ENCODE assay signal across 8 cellular contexts in genomic region chr9:131739192-131739961, GRCh38. TPM values are rescaled to one million over a fixed set of nuclear protein-coding genes. Genes with fewer than 3 reads are reported as not detected.
DNase-seq lines count a peak whose midpoint lies in the region; ATAC-seq and TF ChIP-seq lines count a peak whose summit lies in the region.

No MANE protein-coding gene starts in this region.

- 0 out of 4 replicates have a peak, but pooled peaks cover 0 to 3% of the 10 kb centered on the region in 2 experiments for H3K9me3 ChIP-seq in HCT116 (ENCODE audit: control insufficient read depth in 1 of 2, insufficient read depth in 1 of 2, low read depth in 1 of 2, low read length in 2 of 2)

- no peaks in the 10 kb centered on the region for H3K27me3 ChIP-seq in GM06990 (replicated peaks; ENCODE audit: control insufficient read depth, insufficient read depth, low read length)
- no peaks in the 10 kb centered on the region for H3K27me3 ChIP-seq in HCT116 (ENCODE audit: insufficient read depth, low read length)

- H2AFZ ChIP-seq in HCT116 (ENCODE audit: low read depth, low read length, poor library complexity, severe bottlenecking), result no peak overlapping the region

- peak overlapping the region; percentile 90 for H3K27ac Mint-ChIP-seq in activated naive CD8-positive, alpha-beta T cell treated with anti-CD3 and anti-CD28 coated beads, Interleukin-2, amount 50 U/mL, for 24 hours

- H3K4me2 ChIP-seq in HCT116 (ENCODE audit: low read length), result peak overlapping the region; percentile 82

- H3K36me3 ChIP-seq in GM06990 (ENCODE audit: control insufficient read depth, insufficient read depth, low read length), result no peaks in the 10 kb centered on the region; the same call in none of the 2 replicates
- 0 out of 4 replicates have a peak, but pooled peaks cover 0 to 3% of the 10 kb centered on the region in 2 experiments for H3K36me3 ChIP-seq in HCT116 (ENCODE audit: control insufficient read depth in 1 of 2, insufficient read depth in 2 of 2, low read length in 2 of 2)

- TF ChIP-seq POLR2A in HCT116 (IDR thresholded peaks at IDR 0.05; ENCODE audit: borderline replicate concordance, extremely low read depth, insufficient read depth, insufficient read length), result no peak

- DNase-seq in GM06990 (ENCODE audit: extremely low read depth, insufficient read length) (peak; percentile 59), HCT116 (ENCODE audit: low read depth, low spot score) (no peak), OCI-M1 (lab: John Stamatoyannopoulos, UW) (peak; percentile 63), left ventricle myocardium superior (peak; percentile 71), retina (peak; percentile 62), NCI-H2171 (lab: John Stamatoyannopoulos, UW) (no peak), NCI-H510A (lab: John Stamatoyannopoulos, UW) (no peak)
- DNase-seq in activated naive CD8-positive, alpha-beta T cell treated with anti-CD3 and anti-CD28 coated beads, Interleukin-2, amount 50 U/mL, for 24 hours, result peak; percentile 56

- peaks cover 20 to 32% of the 10 kb centered on the region in 2 experiments for H3K4me1 ChIP-seq in HCT116 (ENCODE audit: control insufficient read depth in 1 of 2, insufficient read depth in 2 of 2, low read length in 2 of 2)

- peaks cover 62% of the 10 kb centered on the region for H3K4me1 Mint-ChIP-seq in activated naive CD8-positive, alpha-beta T cell treated with anti-CD3 and anti-CD28 coated beads, Interleukin-2, amount 50 U/mL, for 24 hours

- H3K4me3 ChIP-seq in GM06990 (replicated peaks; ENCODE audit: low read depth, low read length) (peak overlapping the region; percentile 65), HCT116 (replicated peaks in 1 of 2; ENCODE audit: low read depth in 1 of 2, low read length in 2 of 2) (peak overlapping the region; percentile 69 to 86)

- no peaks in the 10 kb centered on the region for H3K9me2 ChIP-seq in HCT116 (ENCODE audit: insufficient read depth)

- no peaks in the 10 kb centered on the region for H3K27me3 Mint-ChIP-seq in activated naive CD8-positive, alpha-beta T cell treated with anti-CD3 and anti-CD28 coated beads, Interleukin-2, amount 50 U/mL, for 24 hours

- RAD21 ChIA-PET in HCT116 (lab: Charles Lee; ENCODE audit: low non-redundant PET in 1 of 2, low total read pairs in 2 of 2, uncharacterized antibody in 2 of 2, unreplicated experiment in 2 of 2), result no interaction called here

- H3K27ac ChIP-seq in HCT116 (ENCODE audit: low read depth, low read length), result peak overlapping the region; percentile 75

- no peak for TF ChIP-seq RAD21 in HCT116 (IDR thresholded peaks at IDR 0.05; ENCODE audit: low read depth)

- intact Hi-C loops in HCT116 (cut with micrococcal nuclease) (no loop called here), left ventricle myocardium superior (cut with micrococcal nuclease) (loop anchor here (10.0 kb wide), 2 partner anchors 65 to 145 kb away; no protein-coding TSS in a partner anchor)

- H3K9me3 Mint-ChIP-seq in activated naive CD8-positive, alpha-beta T cell treated with anti-CD3 and anti-CD28 coated beads, Interleukin-2, amount 50 U/mL, for 24 hours, result no peaks in the 10 kb centered on the region

- peak overlapping the region; percentile 94 for H3K4me3 Mint-ChIP-seq in activated naive CD8-positive, alpha-beta T cell treated with anti-CD3 and anti-CD28 coated beads, Interleukin-2, amount 50 U/mL, for 24 hours

- POLR2A ChIA-PET in HCT116 (lab: Charles Lee), result no interaction called here

- H3K79me2 ChIP-seq in HCT116 (ENCODE audit: insufficient read depth, low read length), result peaks cover 47% of the 10 kb centered on the region

- CTCF ChIA-PET in HCT116 (lab: Charles Lee), result interaction anchor here (1.0 to 1.8 kb wide), 6 partner anchors 19 to 148 kb away, joined by 3 to 7 read pairs (median 4); no protein-coding TSS in a partner anchor

- peaks cover 13% of the 10 kb centered on the region for H3K36me3 Mint-ChIP-seq in activated naive CD8-positive, alpha-beta T cell treated with anti-CD3 and anti-CD28 coated beads, Interleukin-2, amount 50 U/mL, for 24 hours (ENCODE audit: low read depth)

- H3K9ac ChIP-seq in HCT116 (ENCODE audit: low read length), result peak overlapping the region; percentile 71

- TF ChIP-seq CTCF in GM06990 (IDR thresholded peaks at IDR 0.05; ENCODE audit: insufficient read depth, low read length, poor library complexity, severe bottlenecking), result no peak
- TF ChIP-seq CTCF in HCT116 (IDR thresholded peaks at IDR 0.05 in 2 of 3, conservative IDR thresholded peaks at IDR 0.05 in 1 of 3; ENCODE audit: borderline replicate concordance in 1 of 3, insufficient read depth in 1 of 3, low read depth in 2 of 3, low read length in 2 of 3), result no peak

- ATAC-seq in HCT116 (peak; percentile 64), left ventricle myocardium superior (peak; percentile 57)
- peak; percentile 34 for ATAC-seq in activated naive CD8-positive, alpha-beta T cell treated with anti-CD3 and anti-CD28 coated beads, Interleukin-2, amount 50 U/mL, for 24 hours

- no peaks in the 10 kb centered on the region for H4K20me1 ChIP-seq in HCT116 (ENCODE audit: insufficient read depth)

- no TSS peak for BruUV-seq in HCT116 (replicated peaks; lab: Mats Ljungman, UMichigan)

TF ChIP-seq in HCT116, 20 proteins besides CTCF, POLR2A, EP300 and RAD21:
- TF ChIP-seq ZFX (IDR thresholded peaks at IDR 0.05), result peak; percentile 96
- TF ChIP-seq MAX (IDR thresholded peaks at IDR 0.05), result no peak

RNA-seq across cellular contexts. Expression of gene RAPGEF1, which starts 0.5 kb away (rescaled TPM):
- total RNA-seq in HCT116 (2021; ENCODE audit: unreplicated experiment), result 43.0 TPM
- 27.9 and 28.4 TPM in 2 replicates for polyA plus RNA-seq in HCT116 (2012)
- 156 TPM for total RNA-seq in left ventricle myocardium superior

Comparison
In these comparisons a context has a peak if more than half of its experiments do, and no peak if none do; other contexts are left out.
1. DNase-seq: peak in GM06990 (single experiment), OCI-M1 (single experiment), activated naive CD8-positive, alpha-beta T cell treated with anti-CD3 and anti-CD28 coated beads, Interleukin-2, amount 50 U/mL, for 24 hours (single experiment), left ventricle myocardium superior (single experiment) and retina (single experiment); none in HCT116 (single experiment), NCI-H2171 (single experiment) and NCI-H510A (single experiment).
2. Peak in every context shown above with its lines, with median percentiles within 50 percentile points of each other: ATAC-seq.